8 cellular contexts compared by ENCODE assay signal in genomic region chr16:56041556-56042140, GRCh38.
DNase-seq lines count a peak whose midpoint lies in the region; ATAC-seq lines count a peak whose summit lies in the region.

No MANE protein-coding gene starts in this region.

- peaks cover 0 to 3% of the 10 kb centered on the region in 2 experiments for H3K27me3 ChIP-seq in mesenchymal stem cell (ENCODE audit: control insufficient read depth in 1 of 2, insufficient read depth in 1 of 2, low read length in 2 of 2)

- no peak overlapping the region for H2BK5ac ChIP-seq in mesenchymal stem cell (ENCODE audit: low read depth, low read length, poor library complexity, severe bottlenecking)

- no peaks in the 10 kb centered on the region for H3K36me3 ChIP-seq in mesenchymal stem cell (ENCODE audit: control insufficient read depth in 1 of 2, insufficient read depth in 2 of 2, low read depth in 1 of 2, low read length in 2 of 2)

- ATAC-seq in GM18868 (IDR thresholded peaks at IDR 0.05; ENCODE audit: unreplicated experiment) (peak; percentile 77), left lobe of liver (peak; percentile 99)

- H3K79me1 ChIP-seq in mesenchymal stem cell (replicated peaks; ENCODE audit: low read length, poor library complexity, severe bottlenecking) = no peaks in the 10 kb centered on the region

- DNase-seq in Ammon's horn (ENCODE audit: low spot score) = peak; percentile 13
- DNase-seq in NCI-H69 (lab: John Stamatoyannopoulos, UW) = peak; percentile 66
- DNase-seq in activated naive CD4-positive, alpha-beta T cell treated with anti-CD3 and anti-CD28 coated beads, Interleukin-2, amount 50 U/mL, for 16 hours = peak; percentile 12
- DNase-seq in left lobe of liver (ENCODE audit: low spot score) = peak; percentile 60
- DNase-seq in hippocampal formation (lab: John Stamatoyannopoulos, UW) = no peak
- DNase-seq in HCEC 1CT = no peak
- DNase-seq in mesenchymal stem cell = no peak

- H2BK15ac ChIP-seq in mesenchymal stem cell (ENCODE audit: low read depth, poor library complexity, severe bottlenecking) = no peak overlapping the region

- H3K9me3 ChIP-seq in mesenchymal stem cell (ENCODE audit: control insufficient read depth, low read length) = peaks cover 4% of the 10 kb centered on the region

- no peak overlapping the region for H3K9ac ChIP-seq in mesenchymal stem cell (ENCODE audit: low read length)

- no peak overlapping the region for H2BK120ac ChIP-seq in mesenchymal stem cell (ENCODE audit: low read depth, low read length)

- WGBS in mesenchymal stem cell = 52% methylated on average over 4 of the region's 4 CpGs

- H2AFZ ChIP-seq in mesenchymal stem cell (ENCODE audit: low read depth, low read length) = no peak overlapping the region

- no peak overlapping the region for H3K4ac ChIP-seq in mesenchymal stem cell (ENCODE audit: low read depth in 1 of 2, low read length in 2 of 2)

- no peak overlapping the region for H4K8ac ChIP-seq in mesenchymal stem cell (ENCODE audit: low read length)

- H3K4me1 ChIP-seq in mesenchymal stem cell (ENCODE audit: control insufficient read depth, insufficient read depth, low read depth, low read length) = no peaks in the 10 kb centered on the region

- no peak overlapping the region for H3K4me2 ChIP-seq in mesenchymal stem cell (ENCODE audit: low read length, poor library complexity, severe bottlenecking)

- no peak overlapping the region for H2BK12ac ChIP-seq in mesenchymal stem cell (ENCODE audit: low read length in 2 of 2)

- no peak overlapping the region for H3K23ac ChIP-seq in mesenchymal stem cell (ENCODE audit: low read length in 2 of 2)

- no peak overlapping the region for H3K4me3 ChIP-seq in mesenchymal stem cell (ENCODE audit: insufficient read depth in 1 of 2, low read depth in 1 of 2, low read length in 2 of 2)

- H3K14ac ChIP-seq in mesenchymal stem cell (ENCODE audit: low read length in 2 of 2) = no peak overlapping the region

- H2AK5ac ChIP-seq in mesenchymal stem cell (ENCODE audit: low read length, severe bottlenecking) = no peak overlapping the region

- H4K91ac ChIP-seq in mesenchymal stem cell (ENCODE audit: low read length) = no peak overlapping the region

- no peak overlapping the region for H3K27ac ChIP-seq in mesenchymal stem cell (ENCODE audit: low read length, poor library complexity, severe bottlenecking)

- H3K18ac ChIP-seq in mesenchymal stem cell (ENCODE audit: low read depth in 1 of 2, low read length in 2 of 2) = no peak overlapping the region

Comparison
In these comparisons a context has a peak if more than half of its experiments do, and no peak if none do; other contexts are left out.
1. DNase-seq: peak in Ammon's horn (single experiment), NCI-H69 (single experiment), activated naive CD4-positive, alpha-beta T cell treated with anti-CD3 and anti-CD28 coated beads, Interleukin-2, amount 50 U/mL, for 16 hours (single experiment) and left lobe of liver (single experiment); none in hippocampal formation (0 of 2), HCEC 1CT (single experiment) and mesenchymal stem cell (single experiment).